1 cellular context compared by ENCODE assay signal in genomic region chr12:115619889-115620288, GRCh38.
TF ChIP-seq lines count a peak whose summit lies in the region.

No MANE protein-coding gene starts in this region.

TF ChIP-seq in HepG2, 621 proteins besides CTCF, POLR2A, EP300 and RAD21 (continued from another document):
- TF ChIP-seq, protein P1, sequence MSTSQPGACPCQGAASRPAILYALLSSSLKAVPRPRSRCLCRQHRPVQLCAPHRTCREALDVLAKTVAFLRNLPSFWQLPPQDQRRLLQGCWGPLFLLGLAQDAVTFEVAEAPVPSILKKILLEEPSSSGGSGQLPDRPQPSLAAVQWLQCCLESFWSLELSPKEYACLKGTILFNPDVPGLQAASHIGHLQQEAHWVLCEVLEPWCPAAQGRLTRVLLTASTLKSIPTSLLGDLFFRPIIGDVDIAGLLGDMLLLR (CRISPR knock-in tag; IDR thresholded peaks at IDR 0.05), result no peak
- TF ChIP-seq ZBTB42 (CRISPR knock-in tag; IDR thresholded peaks at IDR 0.05), result no peak
- no peak for TF ChIP-seq ESRRA (CRISPR knock-in tag; IDR thresholded peaks at IDR 0.05; ENCODE audit: low read depth)
